ENCODE assay signal across 8 cellular contexts in the genomic region with DNA sequence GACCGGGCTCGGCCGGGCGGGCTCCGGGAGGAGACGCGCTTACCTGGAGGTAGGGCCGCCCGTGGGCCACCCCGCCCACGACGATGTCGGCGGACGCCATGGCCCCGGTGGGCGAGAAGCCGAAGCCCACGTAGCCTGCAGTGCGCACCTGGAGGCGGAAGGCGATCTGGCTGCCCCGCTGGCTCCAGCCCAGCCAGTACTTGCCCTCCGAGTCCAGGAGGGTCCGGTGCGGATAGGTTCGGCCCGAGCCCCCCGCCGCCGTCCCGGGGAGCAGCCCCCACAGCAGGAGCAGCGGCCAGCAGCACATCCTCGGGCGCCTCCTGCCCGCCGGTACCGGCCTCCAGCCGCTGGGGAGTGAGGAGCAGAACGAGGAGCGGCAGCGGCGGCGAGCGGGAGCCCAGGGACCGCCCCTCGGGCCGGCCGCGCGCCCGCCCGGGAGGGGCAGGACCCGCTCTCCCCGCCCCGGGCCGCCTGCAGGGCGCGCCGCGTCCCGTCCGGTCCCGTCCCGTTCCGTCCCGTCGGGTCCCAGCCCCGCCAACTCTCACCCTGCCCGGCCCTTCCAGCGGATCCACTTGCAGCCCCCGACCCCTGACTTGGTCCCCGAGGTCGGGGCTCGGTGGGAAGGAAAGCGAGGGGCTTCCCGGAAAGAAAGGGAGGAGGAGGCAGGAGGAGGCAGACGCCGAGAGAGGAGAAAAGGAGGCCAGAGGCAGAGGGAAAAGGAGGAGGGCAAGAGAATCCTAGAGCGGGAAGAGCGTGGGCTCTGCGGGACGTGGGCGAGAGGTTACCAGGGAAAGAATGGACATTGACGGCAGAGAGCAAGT. TPM values are rescaled to one million over a fixed set of nuclear protein-coding genes. Genes with fewer than 3 reads are reported as not detected.
DNase-seq lines count a peak whose midpoint lies in the region; ATAC-seq, FAIRE-seq and TF ChIP-seq lines count a peak whose summit lies in the region.

MOXD1 (minus strand) TSS at position 356 of the 821 bp plus-strand sequence; CDS start at position 307, 49 bp downstream.

- peaks cover 49% of the 10 kb centered on the region for H3K27me3 Mint-ChIP-seq in T-helper 17 cell

- peak within 1 kb of the TSS; percentile 21 for H2AFZ ChIP-seq in neural cell (ENCODE audit: low read depth, low read length)

- no peaks in the 10 kb centered on the region for H3K9me3 ChIP-seq in T-helper 17 cell (ENCODE audit: control insufficient read depth, low read length, poor library complexity, severe bottlenecking)
- no peaks in the 10 kb centered on the region for H3K9me3 ChIP-seq in neural cell (ENCODE audit: low read length)

- H3K27ac Mint-ChIP-seq in T-helper 17 cell = no peak within 1 kb of the TSS

- no peaks in the 10 kb centered on the region for H3K79me2 ChIP-seq in neural cell (replicated peaks; ENCODE audit: insufficient read depth, low read length)

- no peaks in the 10 kb centered on the region for H3K9me2 ChIP-seq in neural cell (ENCODE audit: insufficient read depth, low read length)

- H3K27ac ChIP-seq in neural cell (ENCODE audit: low read length) = no peak within 1 kb of the TSS

- H3F3A ChIP-seq in neural cell (ENCODE audit: insufficient read depth, low read length, poor library complexity, severe bottlenecking) = no peaks in the 10 kb centered on the region

- H4K20me1 ChIP-seq in neural cell (ENCODE audit: insufficient read depth) = no peaks in the 10 kb centered on the region

- FAIRE-seq in GM18507 (lab: Jason Lieb, UNC) = no peak

- peaks cover 2% of the 10 kb centered on the region for H3K36me3 Mint-ChIP-seq in T-helper 17 cell (ENCODE audit: low read depth)

- no peak for TF ChIP-seq EP300 in neural cell (conservative IDR thresholded peaks at IDR 0.05; ENCODE audit: poor library complexity, severe bottlenecking)

- no peak for TF ChIP-seq RAD21 in neural cell (conservative IDR thresholded peaks at IDR 0.05)

- TF ChIP-seq CTCF in foreskin fibroblast (IDR thresholded peaks at IDR 0.05; ENCODE audit: low read depth, low read length) (no peak), neural cell (IDR thresholded peaks at IDR 0.05; ENCODE audit: poor library complexity, severe bottlenecking) (peak; percentile 49)

- peak within 1 kb of the TSS; percentile 81 for H3K4me3 Mint-ChIP-seq in T-helper 17 cell

- ATAC-seq in HG03066 (IDR thresholded peaks at IDR 0.05; ENCODE audit: low read depth, unreplicated experiment) (peak; percentile 55), T-helper 17 cell (peak; percentile 40)

- peaks cover 4% of the 10 kb centered on the region for H3K4me1 Mint-ChIP-seq in T-helper 17 cell

- DNase-seq in ACHN = peak; percentile 78
- DNase-seq in GM18507 (ENCODE audit: extremely low spot score, insufficient read length, low read depth) = peak; percentile 12
- DNase-seq in T-helper 17 cell = no peak
- peak; percentile 73 to 91 for DNase-seq in foreskin fibroblast
- no peak for DNase-seq in medulla oblongata (ENCODE audit: extremely low spot score)
- DNase-seq in UCSD-AML1 (lab: John Stamatoyannopoulos, UW; ENCODE audit: unreplicated experiment) = no peak

- peak within 1 kb of the TSS; percentile 37 for H3K4me2 ChIP-seq in neural cell (ENCODE audit: low read length)

- peak within 1 kb of the TSS; percentile 67 for H3K9ac ChIP-seq in neural cell (ENCODE audit: low read length)

- in situ Hi-C loops in ACHN (cut with HindIII; ENCODE audit: low pct_ligation_motif_present, low pct_unique_long_range_greater_than_20kb, low sequenced_read_pairs) = no loop called here

- H3K36me3 ChIP-seq in neural cell (ENCODE audit: insufficient read depth, low read length) = no peaks in the 10 kb centered on the region

- H3K27me3 ChIP-seq in neural cell (ENCODE audit: insufficient read depth, low read depth, low read length) = peaks cover 33% of the 10 kb centered on the region

- H3K4me3 ChIP-seq in foreskin fibroblast (ENCODE audit: low read depth in 1 of 2, low read length in 2 of 2) = peak within 1 kb of the TSS; percentile 84
- H3K4me3 ChIP-seq in neural cell (ENCODE audit: low read length) = peak within 1 kb of the TSS; percentile 87

TF ChIP-seq in neural cell, 6 proteins besides CTCF, POLR2A, EP300 and RAD21:
- TF ChIP-seq SMC3 (conservative IDR thresholded peaks at IDR 0.05; ENCODE audit: poor library complexity) = peak; percentile 35
- TF ChIP-seq EZH2 (IDR thresholded peaks at IDR 0.05; ENCODE audit: borderline replicate concordance, insufficient read depth, low read length, poor library complexity, severe bottlenecking) = no peak
- no peak for TF ChIP-seq POLR2AphosphoS5 (IDR thresholded peaks at IDR 0.05)
- TF ChIP-seq MXI1 (conservative IDR thresholded peaks at IDR 0.05; ENCODE audit: poor library complexity, severe bottlenecking) = no peak
- TF ChIP-seq TAF1 (IDR thresholded peaks at IDR 0.05; ENCODE audit: low read depth) = no peak

RNA-seq across cellular contexts. Expression of gene MOXD1, which starts in this region (rescaled TPM):
- not detected for total RNA-seq in T-helper 17 cell
- polyA plus RNA-seq in neural cell = 14.7 and 16.8 TPM in 2 replicates
- 17.8 and 18.8 TPM in 2 replicates for polyA minus RNA-seq in neural cell

Comparison
In these comparisons a context has a peak if more than half of its experiments do, and no peak if none do; other contexts are left out.
1. Peak in ATAC-seq in T-helper 17 cell; RNA of the gene not detected or under 1 TPM.
2. DNase-seq: peak in ACHN (single experiment), GM18507 (single experiment) and foreskin fibroblast (2 of 2); none in T-helper 17 cell (0 of 3), medulla oblongata (single experiment) and UCSD-AML1 (single experiment).